ENCODE assay signal across 16 cellular contexts in the genomic region with DNA sequence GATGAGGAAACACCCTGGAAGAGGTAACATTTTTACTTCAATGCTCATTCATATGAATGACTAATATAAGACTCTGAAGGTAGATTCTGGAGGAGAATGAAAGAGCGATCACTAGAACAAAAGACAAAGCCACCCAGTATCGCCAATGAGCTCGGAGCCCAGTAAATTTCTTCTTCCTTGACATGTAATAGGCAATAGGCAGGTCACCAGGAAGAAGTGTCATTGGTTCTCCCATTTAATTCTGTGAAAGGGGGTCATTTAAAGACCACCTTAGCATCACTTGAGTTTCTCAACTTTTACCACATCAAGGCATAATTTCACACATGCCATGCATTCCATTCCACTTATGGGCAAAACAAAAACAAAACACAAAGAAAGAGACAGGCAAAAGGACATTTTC. TPM values are rescaled to one million over a fixed set of nuclear protein-coding genes. Genes with fewer than 3 reads are reported as not detected.
A peak's percentile ranks its signal among the peaks of the same experiment; 100 is the strongest.
DNase-seq lines count a peak whose midpoint lies in the region; ATAC-seq, FAIRE-seq and TF ChIP-seq lines count a peak whose summit lies in the region.
"Had no signal": no experiment of that assay in that cellular context is flagged by ENCODE, and none has a peak within 500 bp of the region (broad histone marks: within the 10 kb centered on the region; RNA-seq: fewer than 3 reads in every experiment).

No MANE protein-coding gene starts in this region.

- no peak overlapping the region for H3K27ac ChIP-seq in A549
- H3K27ac ChIP-seq in astrocyte (ENCODE audit: low read depth, low read length): peak overlapping the region; percentile 66

- H3K4me2 ChIP-seq in A549 (peak overlapping the region; percentile 52), astrocyte (ENCODE audit: low read length) (peak overlapping the region; percentile 63)

- H3K27ac Mint-ChIP-seq in astrocyte (ENCODE audit: unreplicated experiment): no peak overlapping the region
- H3K27ac Mint-ChIP-seq: stimulated activated naive B cell treated with anti-CD40 and anti-IgM and Interleukin-4, amounts not matched to agents 10 μg/mL and 1 μg/mL and 100 μg/mL, for 72 hours had no signal

- H3K36me3 ChIP-seq in astrocyte (ENCODE audit: insufficient read depth, low read length): no peaks in the 10 kb centered on the region

- H3K27me3 Mint-ChIP-seq in astrocyte (ENCODE audit: low read depth, unreplicated experiment): no peaks in the 10 kb centered on the region
- H3K27me3 Mint-ChIP-seq: stimulated activated naive B cell treated with anti-CD40 and anti-IgM and Interleukin-4, amounts not matched to agents 10 μg/mL and 1 μg/mL and 100 μg/mL, for 72 hours had no signal

- H2AFZ ChIP-seq in astrocyte (ENCODE audit: low read depth, low read length): no peak overlapping the region

- H3K4me1 ChIP-seq in A549 (peaks cover 11% of the 10 kb centered on the region), astrocyte (ENCODE audit: insufficient read depth, low read length) (peaks cover 16% of the 10 kb centered on the region)

- no peak overlapping the region for H3K4me3 ChIP-seq in A549
- H3K4me3 ChIP-seq in astrocyte (ENCODE audit: insufficient read depth, low read depth, low read length): no peak overlapping the region
- H3K4me3 ChIP-seq: mucosa of descending colon had no signal

- no peak overlapping the region for H3K9ac ChIP-seq in astrocyte (ENCODE audit: low read length)

- H3K9me3 ChIP-seq in A549 (no peaks in the 10 kb centered on the region), astrocyte (ENCODE audit: insufficient read depth, low read depth, low read length) (no peaks in the 10 kb centered on the region)
- H3K9me3 ChIP-seq: mucosa of descending colon had no signal

- WGBS in A549 (ENCODE audit: missing lambda C conversion rate): 75% methylated on average over 3 of the region's 3 CpGs

- no peak overlapping the region for H3K4me3 Mint-ChIP-seq in astrocyte (ENCODE audit: unreplicated experiment)
- H3K4me3 Mint-ChIP-seq: stimulated activated naive B cell treated with anti-CD40 and anti-IgM and Interleukin-4, amounts not matched to agents 10 μg/mL and 1 μg/mL and 100 μg/mL, for 72 hours had no signal

- H3K4me1 Mint-ChIP-seq in astrocyte (ENCODE audit: low read depth, unreplicated experiment): peaks cover 16% of the 10 kb centered on the region

- DNase-seq in A549 (ENCODE audit: low read depth in 1 of 2, low spot score in 1 of 2) (no peak), HTR-8/SVneo (ENCODE audit: insufficient read length, low spot score) (peak; percentile 18), astrocyte (ENCODE audit: low read depth) (peak; percentile 41), islet precursor cell (peak; percentile 55), NCI-H1694 (lab: John Stamatoyannopoulos, UW) (no peak), medulla oblongata (ENCODE audit: extremely low spot score) (no peak)
- DNase-seq: ACHN; hypothalamus; left colon; mucosa of descending colon; NCI-H1105; right cardiac atrium; stimulated activated naive B cell treated with anti-CD40 and anti-IgM and Interleukin-4, amounts not matched to agents 10 μg/mL and 1 μg/mL and 100 μg/mL, for 72 hours had no signal

- POLR2A ChIA-PET in A549 (lab: Yijun Ruan, JAX): no interaction called here

- no peaks in the 10 kb centered on the region for H3K36me3 Mint-ChIP-seq in astrocyte (ENCODE audit: low read depth, unreplicated experiment)
- H3K36me3 Mint-ChIP-seq: stimulated activated naive B cell treated with anti-CD40 and anti-IgM and Interleukin-4, amounts not matched to agents 10 μg/mL and 1 μg/mL and 100 μg/mL, for 72 hours had no signal

- H3K27me3 ChIP-seq in astrocyte (ENCODE audit: insufficient read depth, low read length): no peaks in the 10 kb centered on the region

- TF ChIP-seq POLR2A in A549 (IDR thresholded peaks at IDR 0.05; ENCODE audit: low read length): no peak

- H4K20me1 ChIP-seq in astrocyte (ENCODE audit: insufficient read depth, low read length): no peaks in the 10 kb centered on the region

- FAIRE-seq in A549 (lab: Jason Lieb, UNC) (no peak), HTR-8/SVneo (lab: Jason Lieb, UNC) (peak; percentile 49), astrocyte (lab: Jason Lieb, UNC) (peak; percentile 86)
- FAIRE-seq: colon had no signal

- no peak for TF ChIP-seq EP300 in A549 (IDR thresholded peaks at IDR 0.05)

- CTCF ChIA-PET in A549 (lab: Yijun Ruan, JAX): no interaction called here

- no peaks in the 10 kb centered on the region for H3K79me2 ChIP-seq in astrocyte (ENCODE audit: insufficient read depth, low read length)

- H3K9me3 Mint-ChIP-seq in astrocyte (ENCODE audit: unreplicated experiment): no peaks in the 10 kb centered on the region
- H3K9me3 Mint-ChIP-seq: stimulated activated naive B cell treated with anti-CD40 and anti-IgM and Interleukin-4, amounts not matched to agents 10 μg/mL and 1 μg/mL and 100 μg/mL, for 72 hours had no signal

- ATAC-seq in A549 (no peak), HG02973 (IDR thresholded peaks at IDR 0.05; ENCODE audit: unreplicated experiment) (no peak), GM19328 (IDR thresholded peaks at IDR 0.05; ENCODE audit: unreplicated experiment) (no peak)
- ATAC-seq: left colon, mucosa of descending colon, right cardiac atrium had no signal

- no peak for TF ChIP-seq RAD21 in A549 (conservative IDR thresholded peaks at IDR 0.05 in 1 of 2, IDR thresholded peaks at IDR 0.05 in 1 of 2)

- no peak for TF ChIP-seq CTCF in A549 (IDR thresholded peaks at IDR 0.05)
- no peak for TF ChIP-seq CTCF in astrocyte (IDR thresholded peaks at IDR 0.05; ENCODE audit: insufficient read depth, low read depth, low read length)

TF ChIP-seq in A549, 52 proteins besides CTCF, POLR2A, EP300 and RAD21:
- no peak for TF ChIP-seq NPAS2 (CRISPR knock-in tag; IDR thresholded peaks at IDR 0.05; ENCODE audit: borderline replicate concordance)
- TF ChIP-seq CBX2 (IDR thresholded peaks at IDR 0.05; ENCODE audit: borderline replicate concordance, low read depth): no peak
- no peak for TF ChIP-seq MYC (IDR thresholded peaks at IDR 0.05; ENCODE audit: borderline replicate concordance, low read length)
- TF ChIP-seq POLR2AphosphoS2 (conservative IDR thresholded peaks at IDR 0.05; ENCODE audit: low read length): no peak
- TF ChIP-seq, protein P1, sequence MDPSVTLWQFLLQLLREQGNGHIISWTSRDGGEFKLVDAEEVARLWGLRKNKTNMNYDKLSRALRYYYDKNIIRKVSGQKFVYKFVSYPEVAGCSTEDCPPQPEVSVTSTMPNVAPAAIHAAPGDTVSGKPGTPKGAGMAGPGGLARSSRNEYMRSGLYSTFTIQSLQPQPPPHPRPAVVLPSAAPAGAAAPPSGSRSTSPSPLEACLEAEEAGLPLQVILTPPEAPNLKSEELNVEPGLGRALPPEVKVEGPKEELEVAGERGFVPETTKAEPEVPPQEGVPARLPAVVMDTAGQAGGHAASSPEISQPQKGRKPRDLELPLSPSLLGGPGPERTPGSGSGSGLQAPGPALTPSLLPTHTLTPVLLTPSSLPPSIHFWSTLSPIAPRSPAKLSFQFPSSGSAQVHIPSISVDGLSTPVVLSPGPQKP (IDR thresholded peaks at IDR 0.05; ENCODE audit: low read depth, low read length): no peak
- TF ChIP-seq CHD4 (IDR thresholded peaks at IDR 0.05; ENCODE audit: borderline replicate concordance): no peak
- no peak for TF ChIP-seq ZC3H11A (IDR thresholded peaks at IDR 0.05)
- TF ChIP-seq HDAC2 (IDR thresholded peaks at IDR 0.05): no peak
- no peak for TF ChIP-seq RNF2 (IDR thresholded peaks at IDR 0.05; ENCODE audit: borderline replicate concordance, low read depth)
- TF ChIP-seq ESRRA (IDR thresholded peaks at IDR 0.05; ENCODE audit: borderline replicate concordance, low read length): no peak
- no peak for TF ChIP-seq ZSCAN20 (CRISPR knock-in tag; IDR thresholded peaks at IDR 0.05)
- TF ChIP-seq, protein P2, sequence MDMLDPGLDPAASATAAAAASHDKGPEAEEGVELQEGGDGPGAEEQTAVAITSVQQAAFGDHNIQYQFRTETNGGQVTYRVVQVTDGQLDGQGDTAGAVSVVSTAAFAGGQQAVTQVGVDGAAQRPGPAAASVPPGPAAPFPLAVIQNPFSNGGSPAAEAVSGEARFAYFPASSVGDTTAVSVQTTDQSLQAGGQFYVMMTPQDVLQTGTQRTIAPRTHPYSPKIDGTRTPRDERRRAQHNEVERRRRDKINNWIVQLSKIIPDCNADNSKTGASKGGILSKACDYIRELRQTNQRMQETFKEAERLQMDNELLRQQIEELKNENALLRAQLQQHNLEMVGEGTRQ (IDR thresholded peaks at IDR 0.05): no peak
- TF ChIP-seq RFX5 (IDR thresholded peaks at IDR 0.05): no peak
- TF ChIP-seq MAFK (IDR thresholded peaks at IDR 0.05; ENCODE audit: partially characterized antibody): no peak
- TF ChIP-seq EHF (CRISPR knock-in tag; IDR thresholded peaks at IDR 0.05): no peak
- no peak for TF ChIP-seq TFCP2L1 (CRISPR knock-in tag; IDR thresholded peaks at IDR 0.05)
- TF ChIP-seq, protein P3, sequence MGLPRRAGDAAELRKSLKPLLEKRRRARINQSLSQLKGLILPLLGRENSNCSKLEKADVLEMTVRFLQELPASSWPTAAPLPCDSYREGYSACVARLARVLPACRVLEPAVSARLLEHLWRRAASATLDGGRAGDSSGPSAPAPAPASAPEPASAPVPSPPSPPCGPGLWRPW (IDR thresholded peaks at IDR 0.05): no peak
- no peak for TF ChIP-seq HOXA7 (CRISPR knock-in tag; IDR thresholded peaks at IDR 0.05)

RNA-seq across cellular contexts. Expression of a gene that starts 7.9 kb away (rescaled TPM):
- polyA plus RNA-seq in A549 (2011; rRNA removed) (not detected in 2 replicates), A549 (2017; fragmentation: RNase III; extraction: RNeasy Plus Mini Kit Qiagen cat#74134 plus additional on column Dnase treatment) (not detected in 3 replicates)
- polyA plus RNA-seq in A549 (2012; cell fraction: cytosol; rRNA removed): not detected in 2 replicates
- not detected in 2 replicates for polyA plus RNA-seq in A549 (2012; cell fraction: nucleus; rRNA removed)
- not detected in 2 replicates for polyA minus RNA-seq in A549 (2011; rRNA and poly(A)+ RNA removed)
- total RNA-seq in astrocyte: 0.14 TPM in 1 of 2 replicates, not detected in the other
- total RNA-seq: right cardiac atrium had no signal
- polyA plus RNA-seq: right cardiac atrium had no signal

Comparison
In these comparisons a context has a peak if more than half of its experiments do, and no peak if none do; other contexts are left out.
1. DNase-seq: peak in HTR-8/SVneo (single experiment), astrocyte (single experiment) and islet precursor cell (single experiment); none in A549 (0 of 2), NCI-H1694 (single experiment) and medulla oblongata (single experiment).